8 cellular contexts compared by ENCODE assay signal in genomic region chr4:3009422-3009821, GRCh38. TPM values are rescaled to one million over a fixed set of nuclear protein-coding genes. Genes with fewer than 3 reads are reported as not detected.
DNase-seq lines count a peak whose midpoint lies in the region; TF ChIP-seq lines count a peak whose summit lies in the region.

No MANE protein-coding gene starts in this region.

- H3K27me3 Mint-ChIP-seq in activated T-helper 2 cell treated with anti-CD3 and anti-CD28 coated beads, Interferon-gamma antibody, Interleukin-2, Interleukin-4, amounts not matched to agents 10 μg/mL and 5 μg/mL and 100 μg/mL, durations not matched to agents 14 hours and 24 hours and 36 hours (ENCODE audit: low read depth): no peaks in the 10 kb centered on the region
- H3K27me3 Mint-ChIP-seq in activated T-helper 1 cell treated with anti-CD3 and anti-CD28 coated beads, Interleukin-12 subunit alpha, Interleukin-12 subunit beta, Interleukin-2, Interleukin-4 antibody, amounts not matched to agents 30 ng/mL and 10 ng/mL and 1 ng/mL, durations not matched to agents 14 hours and 24 hours and 36 hours (ENCODE audit: insufficient read depth): peaks cover 11% of the 10 kb centered on the region

- H3K4me3 ChIP-seq in BE2C (ENCODE audit: low read depth, low read length) (no peak overlapping the region), H7 (ENCODE audit: insufficient read depth, low read depth, low read length) (no peak overlapping the region), left ventricle myocardium inferior (no peak overlapping the region)

- H3K27ac ChIP-seq in VCaP: no peak overlapping the region
- H3K27ac ChIP-seq in left ventricle myocardium inferior (replicated peaks): no peak overlapping the region

- H3K36me3 ChIP-seq in BE2C (no peaks in the 10 kb centered on the region), H7 (replicated peaks; ENCODE audit: control insufficient read depth, insufficient read depth, low read length) (no peaks in the 10 kb centered on the region), left ventricle myocardium inferior (no peaks in the 10 kb centered on the region)

- H3K36me3 Mint-ChIP-seq in activated T-helper 2 cell treated with anti-CD3 and anti-CD28 coated beads, Interferon-gamma antibody, Interleukin-2, Interleukin-4, amounts not matched to agents 10 μg/mL and 5 μg/mL and 100 μg/mL, durations not matched to agents 14 hours and 24 hours and 36 hours (ENCODE audit: low read depth): no peaks in the 10 kb centered on the region
- no peaks in the 10 kb centered on the region for H3K36me3 Mint-ChIP-seq in activated T-helper 1 cell treated with anti-CD3 and anti-CD28 coated beads, Interleukin-12 subunit alpha, Interleukin-12 subunit beta, Interleukin-2, Interleukin-4 antibody, amounts not matched to agents 30 ng/mL and 10 ng/mL and 1 ng/mL, durations not matched to agents 14 hours and 24 hours and 36 hours (ENCODE audit: low read depth)

- TF ChIP-seq CTCF in BE2C (IDR thresholded peaks at IDR 0.05; ENCODE audit: low read depth, low read length) (peak; percentile 39), VCaP (conservative IDR thresholded peaks at IDR 0.05) (peak; percentile 44), left ventricle myocardium inferior (IDR thresholded peaks at IDR 0.05; ENCODE audit: borderline replicate concordance) (no peak)

- H3K4me3 Mint-ChIP-seq in activated T-helper 2 cell treated with anti-CD3 and anti-CD28 coated beads, Interferon-gamma antibody, Interleukin-2, Interleukin-4, amounts not matched to agents 10 μg/mL and 5 μg/mL and 100 μg/mL, durations not matched to agents 14 hours and 24 hours and 36 hours (ENCODE audit: low read depth): no peak overlapping the region
- no peak overlapping the region for H3K4me3 Mint-ChIP-seq in activated T-helper 1 cell treated with anti-CD3 and anti-CD28 coated beads, Interleukin-12 subunit alpha, Interleukin-12 subunit beta, Interleukin-2, Interleukin-4 antibody, amounts not matched to agents 30 ng/mL and 10 ng/mL and 1 ng/mL, durations not matched to agents 14 hours and 24 hours and 36 hours

- DNase-seq in BE2C: no peak
- peak; percentile 74 for DNase-seq in H7
- peak; percentile 65 for DNase-seq in iPS-NIHi7 (ENCODE audit: extremely low spot score)
- no peak for DNase-seq in amniotic stem cell (lab: John Stamatoyannopoulos, UW)
- no peak for DNase-seq in activated T-helper 2 cell treated with anti-CD3 and anti-CD28 coated beads, Interferon-gamma antibody, Interleukin-2, Interleukin-4, amounts not matched to agents 10 μg/mL and 5 μg/mL and 100 μg/mL, durations not matched to agents 14 hours and 24 hours and 36 hours (ENCODE audit: low spot score)
- no peak for DNase-seq in activated T-helper 1 cell treated with anti-CD3 and anti-CD28 coated beads, Interleukin-12 subunit alpha, Interleukin-12 subunit beta, Interleukin-2, Interleukin-4 antibody, amounts not matched to agents 30 ng/mL and 10 ng/mL and 1 ng/mL, durations not matched to agents 14 hours and 24 hours and 36 hours (ENCODE audit: low spot score)
- DNase-seq in left ventricle myocardium inferior: no peak

- H3K4me1 Mint-ChIP-seq in activated T-helper 2 cell treated with anti-CD3 and anti-CD28 coated beads, Interferon-gamma antibody, Interleukin-2, Interleukin-4, amounts not matched to agents 10 μg/mL and 5 μg/mL and 100 μg/mL, durations not matched to agents 14 hours and 24 hours and 36 hours (ENCODE audit: low read depth): peaks cover 19% of the 10 kb centered on the region
- peaks cover 10% of the 10 kb centered on the region for H3K4me1 Mint-ChIP-seq in activated T-helper 1 cell treated with anti-CD3 and anti-CD28 coated beads, Interleukin-12 subunit alpha, Interleukin-12 subunit beta, Interleukin-2, Interleukin-4 antibody, amounts not matched to agents 30 ng/mL and 10 ng/mL and 1 ng/mL, durations not matched to agents 14 hours and 24 hours and 36 hours (ENCODE audit: low read depth)

- H3K9me3 ChIP-seq in BE2C: no peaks in the 10 kb centered on the region
- no peaks in the 10 kb centered on the region for H3K9me3 ChIP-seq in left ventricle myocardium inferior (replicated peaks)

- intact Hi-C loops in activated T-helper 2 cell treated with anti-CD3 and anti-CD28 coated beads, Interferon-gamma antibody, Interleukin-2, Interleukin-4, amounts not matched to agents 10 μg/mL and 5 μg/mL and 100 μg/mL, durations not matched to agents 14 hours and 24 hours and 36 hours (cut with micrococcal nuclease): no loop called here
- intact Hi-C loops in activated T-helper 1 cell treated with anti-CD3 and anti-CD28 coated beads, Interleukin-12 subunit alpha, Interleukin-12 subunit beta, Interleukin-2, Interleukin-4 antibody, amounts not matched to agents 30 ng/mL and 10 ng/mL and 1 ng/mL, durations not matched to agents 14 hours and 24 hours and 36 hours (cut with micrococcal nuclease): loop anchor here (1.0 kb wide), 1 partner anchor 28 kb away; no protein-coding TSS in a partner anchor
- intact Hi-C loops in left ventricle myocardium inferior (cut with micrococcal nuclease): no loop called here

- H3K9me3 Mint-ChIP-seq in activated T-helper 2 cell treated with anti-CD3 and anti-CD28 coated beads, Interferon-gamma antibody, Interleukin-2, Interleukin-4, amounts not matched to agents 10 μg/mL and 5 μg/mL and 100 μg/mL, durations not matched to agents 14 hours and 24 hours and 36 hours: no peaks in the 10 kb centered on the region
- no peaks in the 10 kb centered on the region for H3K9me3 Mint-ChIP-seq in activated T-helper 1 cell treated with anti-CD3 and anti-CD28 coated beads, Interleukin-12 subunit alpha, Interleukin-12 subunit beta, Interleukin-2, Interleukin-4 antibody, amounts not matched to agents 30 ng/mL and 10 ng/mL and 1 ng/mL, durations not matched to agents 14 hours and 24 hours and 36 hours

- H3K4me1 ChIP-seq in BE2C (no peaks in the 10 kb centered on the region), left ventricle myocardium inferior (no peaks in the 10 kb centered on the region)

- H3K27me3 ChIP-seq in BE2C: no peaks in the 10 kb centered on the region
- H3K27me3 ChIP-seq in H7 (ENCODE audit: control insufficient read depth, insufficient read depth, low read length): no peaks in the 10 kb centered on the region
- H3K27me3 ChIP-seq in left ventricle myocardium inferior (ENCODE audit: low read depth): no peaks in the 10 kb centered on the region

- no peak overlapping the region for H3K27ac Mint-ChIP-seq in activated T-helper 2 cell treated with anti-CD3 and anti-CD28 coated beads, Interferon-gamma antibody, Interleukin-2, Interleukin-4, amounts not matched to agents 10 μg/mL and 5 μg/mL and 100 μg/mL, durations not matched to agents 14 hours and 24 hours and 36 hours
- H3K27ac Mint-ChIP-seq in activated T-helper 1 cell treated with anti-CD3 and anti-CD28 coated beads, Interleukin-12 subunit alpha, Interleukin-12 subunit beta, Interleukin-2, Interleukin-4 antibody, amounts not matched to agents 30 ng/mL and 10 ng/mL and 1 ng/mL, durations not matched to agents 14 hours and 24 hours and 36 hours: no peak overlapping the region

RNA-seq across cellular contexts. Expression of gene GRK4, which starts 46.1 kb away (rescaled TPM):
- 3.8 TPM for polyA plus RNA-seq in BE2C (2012; ENCODE audit: insufficient read depth, insufficient read length, low read depth)
- total RNA-seq in H7 (2014; rRNA removed; shearing (Covaris generic)): 0.48 and 1.9 TPM in 2 replicates
- 4.5 and 4.6 TPM in 2 replicates for total RNA-seq in activated T-helper 2 cell treated with anti-CD3 and anti-CD28 coated beads, Interferon-gamma antibody, Interleukin-2, Interleukin-4, amounts not matched to agents 10 μg/mL and 5 μg/mL and 100 μg/mL, durations not matched to agents 14 hours and 24 hours and 36 hours
- total RNA-seq in activated T-helper 1 cell treated with anti-CD3 and anti-CD28 coated beads, Interleukin-12 subunit alpha, Interleukin-12 subunit beta, Interleukin-2, Interleukin-4 antibody, amounts not matched to agents 30 ng/mL and 10 ng/mL and 1 ng/mL, durations not matched to agents 14 hours and 24 hours and 36 hours: 4.4 and 4.5 TPM in 2 replicates
- 9.0 TPM for total RNA-seq in left ventricle myocardium inferior

RNA-seq across cellular contexts. Expression of gene NOP14, which starts 46.2 kb away (rescaled TPM):
- 44.8 TPM for polyA plus RNA-seq in BE2C (2012; ENCODE audit: insufficient read depth, insufficient read length, low read depth)
- total RNA-seq in H7 (2014; rRNA removed; shearing (Covaris generic)): 17.3 and 19.2 TPM in 2 replicates
- 104 and 106 TPM in 2 replicates for total RNA-seq in activated T-helper 2 cell treated with anti-CD3 and anti-CD28 coated beads, Interferon-gamma antibody, Interleukin-2, Interleukin-4, amounts not matched to agents 10 μg/mL and 5 μg/mL and 100 μg/mL, durations not matched to agents 14 hours and 24 hours and 36 hours
- total RNA-seq in activated T-helper 1 cell treated with anti-CD3 and anti-CD28 coated beads, Interleukin-12 subunit alpha, Interleukin-12 subunit beta, Interleukin-2, Interleukin-4 antibody, amounts not matched to agents 30 ng/mL and 10 ng/mL and 1 ng/mL, durations not matched to agents 14 hours and 24 hours and 36 hours: 140 and 142 TPM in 2 replicates
- 17.4 TPM for total RNA-seq in left ventricle myocardium inferior

Comparison
In these comparisons a context has a peak if more than half of its experiments do, and no peak if none do; other contexts are left out.
1. DNase-seq: peak in H7 (single experiment) and iPS-NIHi7 (single experiment); none in BE2C (single experiment), amniotic stem cell (single experiment), activated T-helper 2 cell treated with anti-CD3 and anti-CD28 coated beads, Interferon-gamma antibody, Interleukin-2, Interleukin-4, amounts not matched to agents 10 μg/mL and 5 μg/mL and 100 μg/mL, durations not matched to agents 14 hours and 24 hours and 36 hours (single experiment), activated T-helper 1 cell treated with anti-CD3 and anti-CD28 coated beads, Interleukin-12 subunit alpha, Interleukin-12 subunit beta, Interleukin-2, Interleukin-4 antibody, amounts not matched to agents 30 ng/mL and 10 ng/mL and 1 ng/mL, durations not matched to agents 14 hours and 24 hours and 36 hours (single experiment) and left ventricle myocardium inferior (single experiment).